8 cellular contexts compared by ENCODE assay signal in the genomic region with DNA sequence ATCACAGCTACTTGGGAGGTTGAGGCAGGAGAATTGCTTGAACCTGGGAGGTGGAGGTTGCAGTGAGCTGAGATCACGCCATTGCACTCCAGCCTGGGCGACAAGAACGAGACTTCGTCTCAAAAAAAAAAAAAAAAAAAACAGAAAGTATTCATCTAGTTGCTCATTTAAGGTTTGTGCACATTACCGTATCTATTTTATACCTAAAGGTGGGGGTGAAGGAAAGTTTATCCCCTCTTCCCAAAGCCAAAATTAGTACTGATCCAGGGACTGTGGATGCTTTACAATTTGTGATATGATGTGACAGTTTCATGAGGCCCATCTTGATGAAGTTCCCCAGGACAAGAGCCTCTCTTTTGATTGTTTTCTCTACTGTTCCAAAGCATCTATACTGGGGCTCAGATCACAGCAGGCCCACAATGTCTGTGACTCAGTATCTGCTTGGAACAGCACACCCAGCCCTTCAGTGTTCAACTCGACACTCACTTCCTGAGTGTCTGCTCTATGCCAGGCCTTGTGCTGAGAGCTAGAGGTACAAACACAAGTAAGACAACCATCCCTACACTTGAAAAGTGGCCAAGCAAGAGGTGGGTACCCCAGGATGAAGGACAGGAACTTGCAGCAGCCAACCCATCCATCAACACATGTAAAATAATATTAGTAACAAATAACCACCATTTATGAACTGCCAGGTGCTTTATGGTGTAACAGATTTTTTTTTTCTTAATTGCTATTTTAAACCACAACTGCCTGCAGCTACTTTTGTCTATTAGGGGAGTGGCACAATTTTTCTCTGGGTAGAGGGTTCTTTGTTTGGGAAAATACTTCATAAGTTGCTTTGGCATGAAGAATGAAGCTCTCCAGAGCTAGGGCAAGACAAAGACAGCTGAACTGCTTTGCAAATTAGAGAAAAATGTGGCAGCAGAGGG. TPM values are rescaled to one million over a fixed set of nuclear protein-coding genes. Genes with fewer than 3 reads are reported as not detected.
DNase-seq lines count a peak whose midpoint lies in the region; ATAC-seq lines count a peak whose summit lies in the region.

No MANE protein-coding gene starts in this region.

- no peak for ATAC-seq in HG02885 (IDR thresholded peaks at IDR 0.05; ENCODE audit: poor library complexity, unreplicated experiment)

- intact Hi-C loops in activated T-helper 2 cell treated with anti-CD3 and anti-CD28 coated beads, Interferon-gamma antibody, Interleukin-2, Interleukin-4, amounts not matched to agents 10 μg/mL and 5 μg/mL and 100 μg/mL, durations not matched to agents 14 hours and 24 hours and 36 hours (cut with micrococcal nuclease), result no loop called here

- peaks cover 26% of the 10 kb centered on the region for H3K4me1 ChIP-seq in thymus (ENCODE audit: control insufficient read depth, insufficient read depth, low read length)

- no peaks in the 10 kb centered on the region for H3K36me3 Mint-ChIP-seq in activated T-helper 2 cell treated with anti-CD3 and anti-CD28 coated beads, Interferon-gamma antibody, Interleukin-2, Interleukin-4, amounts not matched to agents 10 μg/mL and 5 μg/mL and 100 μg/mL, durations not matched to agents 14 hours and 24 hours and 36 hours (ENCODE audit: low read depth)
- H3K36me3 Mint-ChIP-seq in immature natural killer cell, result no peaks in the 10 kb centered on the region

- H3K4me1 Mint-ChIP-seq in activated T-helper 2 cell treated with anti-CD3 and anti-CD28 coated beads, Interferon-gamma antibody, Interleukin-2, Interleukin-4, amounts not matched to agents 10 μg/mL and 5 μg/mL and 100 μg/mL, durations not matched to agents 14 hours and 24 hours and 36 hours (ENCODE audit: low read depth), result peaks cover 34% of the 10 kb centered on the region
- peaks cover 59 to 61% of the 10 kb centered on the region in 2 donors for H3K4me1 Mint-ChIP-seq in immature natural killer cell

- peak overlapping the region; percentile 49 for H3K4me3 Mint-ChIP-seq in activated T-helper 2 cell treated with anti-CD3 and anti-CD28 coated beads, Interferon-gamma antibody, Interleukin-2, Interleukin-4, amounts not matched to agents 10 μg/mL and 5 μg/mL and 100 μg/mL, durations not matched to agents 14 hours and 24 hours and 36 hours (ENCODE audit: low read depth)
- peak overlapping the region; percentile 52 to 73 (median 61) for H3K4me3 Mint-ChIP-seq in immature natural killer cell

- WGBS in thymus, result 80% methylated on average over 6 of the region's 6 CpGs

- peak; percentile 20 to 77 (median 52) for DNase-seq in NCI-H1417 (lab: John Stamatoyannopoulos, UW)
- DNase-seq in NCI-H1417 treated with DMSO at 0.1 percent for 48 hours (lab: John Stamatoyannopoulos, UW), result no peak
- no peak for DNase-seq in activated T-helper 2 cell treated with anti-CD3 and anti-CD28 coated beads, Interferon-gamma antibody, Interleukin-2, Interleukin-4, amounts not matched to agents 10 μg/mL and 5 μg/mL and 100 μg/mL, durations not matched to agents 14 hours and 24 hours and 36 hours (ENCODE audit: low spot score)
- DNase-seq in immature natural killer cell, result peak; percentile 9 to 29 (median 18)
- DNase-seq in T1000 (lab: John Stamatoyannopoulos, UW), result no peak
- no peak for DNase-seq in COLO668 (lab: John Stamatoyannopoulos, UW; ENCODE audit: unreplicated experiment)

- no peaks in the 10 kb centered on the region for H3K9me3 ChIP-seq in thymus (ENCODE audit: control insufficient read depth)

- no peak overlapping the region for H3K4me3 ChIP-seq in thymus (ENCODE audit: low read length)

- no peaks in the 10 kb centered on the region for H3K9me3 Mint-ChIP-seq in activated T-helper 2 cell treated with anti-CD3 and anti-CD28 coated beads, Interferon-gamma antibody, Interleukin-2, Interleukin-4, amounts not matched to agents 10 μg/mL and 5 μg/mL and 100 μg/mL, durations not matched to agents 14 hours and 24 hours and 36 hours
- H3K9me3 Mint-ChIP-seq in immature natural killer cell, result no peaks in the 10 kb centered on the region

- peak overlapping the region; percentile 87 for H3K27ac Mint-ChIP-seq in activated T-helper 2 cell treated with anti-CD3 and anti-CD28 coated beads, Interferon-gamma antibody, Interleukin-2, Interleukin-4, amounts not matched to agents 10 μg/mL and 5 μg/mL and 100 μg/mL, durations not matched to agents 14 hours and 24 hours and 36 hours
- H3K27ac Mint-ChIP-seq in immature natural killer cell, result peak overlapping the region; percentile 86 to 97 (median 90)

- no peaks in the 10 kb centered on the region for H3K36me3 ChIP-seq in thymus (ENCODE audit: control insufficient read depth, insufficient read depth)

- H3K27me3 Mint-ChIP-seq in activated T-helper 2 cell treated with anti-CD3 and anti-CD28 coated beads, Interferon-gamma antibody, Interleukin-2, Interleukin-4, amounts not matched to agents 10 μg/mL and 5 μg/mL and 100 μg/mL, durations not matched to agents 14 hours and 24 hours and 36 hours (ENCODE audit: low read depth), result no peaks in the 10 kb centered on the region
- peaks cover 0 to 12% (median 7%) of the 10 kb centered on the region in 3 donors for H3K27me3 Mint-ChIP-seq in immature natural killer cell (ENCODE audit: low read depth in 3 of 3)

- no peaks in the 10 kb centered on the region for H3K27me3 ChIP-seq in thymus (ENCODE audit: control insufficient read depth, insufficient read depth)

- H3K27ac ChIP-seq in thymus (ENCODE audit: low read depth), result peak overlapping the region; percentile 92

RNA-seq across cellular contexts. Expression of gene KHDRBS1, which starts 29.0 kb away (rescaled TPM):
- 177 and 178 TPM in 2 replicates for total RNA-seq in activated T-helper 2 cell treated with anti-CD3 and anti-CD28 coated beads, Interferon-gamma antibody, Interleukin-2, Interleukin-4, amounts not matched to agents 10 μg/mL and 5 μg/mL and 100 μg/mL, durations not matched to agents 14 hours and 24 hours and 36 hours
- polyA plus RNA-seq in immature natural killer cell, result 100 to 1,000 TPM in 1 of 3 donors, 10 to 100 TPM in 2; 74.0 to 121 (median 86.1) TPM
- 124 TPM for polyA plus RNA-seq in thymus

RNA-seq across cellular contexts. Expression of gene PTP4A2, which starts 46.5 kb away (rescaled TPM):
- total RNA-seq in activated T-helper 2 cell treated with anti-CD3 and anti-CD28 coated beads, Interferon-gamma antibody, Interleukin-2, Interleukin-4, amounts not matched to agents 10 μg/mL and 5 μg/mL and 100 μg/mL, durations not matched to agents 14 hours and 24 hours and 36 hours, result 313 and 334 TPM in 2 replicates
- 100 to 1,000 TPM; 300 to 552 (median 460) TPM for polyA plus RNA-seq in immature natural killer cell
- polyA plus RNA-seq in thymus, result 214 TPM

Comparison
In these comparisons a context has a peak if more than half of its experiments do, and no peak if none do; other contexts are left out.
1. DNase-seq: peak in NCI-H1417 (3 of 3) and immature natural killer cell (3 of 3); none in NCI-H1417 treated with DMSO at 0.1 percent for 48 hours (single experiment), activated T-helper 2 cell treated with anti-CD3 and anti-CD28 coated beads, Interferon-gamma antibody, Interleukin-2, Interleukin-4, amounts not matched to agents 10 μg/mL and 5 μg/mL and 100 μg/mL, durations not matched to agents 14 hours and 24 hours and 36 hours (single experiment), T1000 (single experiment) and COLO668 (single experiment).